ENCODE assay signal across 7 cellular contexts in the genomic region with DNA sequence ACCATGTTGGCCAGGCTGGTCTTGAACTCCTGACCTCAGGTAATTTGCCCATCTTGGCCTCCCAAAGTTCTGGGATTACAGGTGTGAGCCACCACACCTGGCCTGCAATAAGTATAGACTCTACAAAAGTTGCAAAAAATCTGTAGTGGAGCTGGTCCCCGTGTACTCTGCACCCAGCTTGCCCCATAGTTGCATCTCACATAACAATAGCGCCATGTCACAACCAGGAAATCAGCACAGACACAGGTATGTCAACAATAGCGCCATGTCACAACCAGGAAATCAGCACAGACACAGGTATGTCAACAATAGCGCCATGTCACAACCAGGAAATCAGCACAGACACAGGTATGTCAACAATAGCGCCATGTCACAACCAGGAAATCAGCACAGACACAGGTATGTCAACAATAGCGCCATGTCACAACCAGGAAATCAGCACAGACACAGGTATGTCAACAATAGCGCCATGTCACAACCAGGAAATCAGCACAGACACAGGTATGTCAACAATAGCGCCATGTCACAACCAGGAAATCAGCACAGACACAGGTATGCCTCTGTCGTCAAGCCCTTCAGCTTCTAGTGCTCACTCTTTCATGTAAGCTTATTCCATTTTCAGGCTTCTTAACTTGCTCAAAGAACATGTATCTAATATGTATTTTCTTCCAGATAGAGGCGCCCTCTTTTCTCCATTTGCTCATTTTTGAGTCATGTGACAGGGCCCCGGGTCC.
DNase-seq lines count a peak whose midpoint lies in the region; ATAC-seq, FAIRE-seq and TF ChIP-seq lines count a peak whose summit lies in the region.
"Not testable (repeated sequence)": the region's sequence is repeated elsewhere in the genome, so short reads cannot be mapped to it uniquely, and the experiment has no call there.

No MANE protein-coding gene starts in this region.

- not testable (repeated sequence) for TF ChIP-seq POLR2A in HepG2 (IDR thresholded peaks at IDR 0.05; ENCODE audit: insufficient read depth in 1 of 2, low read depth in 2 of 2, low read length in 2 of 2); stomach (IDR thresholded peaks at IDR 0.05)

- not testable (repeated sequence) for H3K27me3 ChIP-seq in astrocyte (ENCODE audit: insufficient read depth, low read length); HepG2 (ENCODE audit: control insufficient read depth in 1 of 2, insufficient read depth in 2 of 2, low read length in 2 of 2); stomach

- not testable (repeated sequence) for TF ChIP-seq EP300 in HepG2 (IDR thresholded peaks at IDR 0.05; ENCODE audit: low read depth in 2 of 2, low read length in 2 of 2); HepG2 (CRISPR knock-in tag; IDR thresholded peaks at IDR 0.05; ENCODE audit: borderline replicate concordance); stomach (IDR thresholded peaks at IDR 0.05)

- H3K4me1 Mint-ChIP-seq in Calu3 (ENCODE audit: low read depth, unreplicated experiment); astrocyte (ENCODE audit: low read depth, unreplicated experiment); endothelial cell (ENCODE audit: unreplicated experiment): not testable (repeated sequence)

- BruUV-seq in Calu3 (replicated peaks; lab: Mats Ljungman, UMichigan); HepG2 (replicated peaks; lab: Mats Ljungman, UMichigan): not testable (repeated sequence)

- peaks cover 14% of the 10 kb centered on the region for H3K9me3 ChIP-seq in astrocyte (ENCODE audit: insufficient read depth, low read depth, low read length)
- H3K9me3 ChIP-seq in HepG2 (ENCODE audit: low read length), result peaks cover 12% of the 10 kb centered on the region
- not testable (repeated sequence) for H3K9me3 ChIP-seq in stomach

- H2AFZ ChIP-seq in astrocyte (ENCODE audit: low read depth, low read length); HepG2 (ENCODE audit: low read length): not testable (repeated sequence)

- not testable (repeated sequence) for ATAC-seq in HepG2

- H3K4me2 ChIP-seq in astrocyte (ENCODE audit: low read length); HepG2 (ENCODE audit: low read depth, low read length): not testable (repeated sequence)

- TF ChIP-seq RAD21 in HepG2 (CRISPR knock-in tag; IDR thresholded peaks at IDR 0.05), result not testable (repeated sequence)

- DNase-seq in Calu3 (peak; percentile 57), LNCaP clone FGC (ENCODE audit: low read depth) (peak; percentile 11), HepG2 (ENCODE audit: low spot score) (peak; percentile 20), mucosa of gallbladder (ENCODE audit: low spot score) (peak; percentile 16)
- not testable (repeated sequence) for DNase-seq in astrocyte (ENCODE audit: low read depth); endothelial cell (ENCODE audit: low spot score); stomach

- intact Hi-C loops in Calu3 (cut with micrococcal nuclease; ENCODE audit: unreplicated experiment); HepG2 (cut with micrococcal nuclease; ENCODE audit: unreplicated experiment); stomach (cut with DNase I; ENCODE audit: low total_unique reads): not testable (repeated sequence)

- not testable (repeated sequence) for H3K27ac ChIP-seq in astrocyte (ENCODE audit: low read depth, low read length); HepG2 (ENCODE audit: extremely low read length, insufficient read depth, low read length)
- H3K27ac ChIP-seq in stomach, result peak overlapping the region in 4 of 5 donors; percentile 49 to 81 (median 56)

- H3K27ac Mint-ChIP-seq in Calu3 (ENCODE audit: unreplicated experiment), result peak overlapping the region; percentile 46
- H3K27ac Mint-ChIP-seq in astrocyte (ENCODE audit: unreplicated experiment), result peak overlapping the region; percentile 8
- H3K27ac Mint-ChIP-seq in endothelial cell (ENCODE audit: unreplicated experiment), result peak overlapping the region; percentile 67

- not testable (repeated sequence) for TF ChIP-seq CTCF in Calu3 (IDR thresholded peaks at IDR 0.05; ENCODE audit: unreplicated experiment); LNCaP clone FGC (IDR thresholded peaks at IDR 0.05; ENCODE audit: control insufficient read depth, extremely low read depth, insufficient read depth); astrocyte (IDR thresholded peaks at IDR 0.05; ENCODE audit: insufficient read depth, low read depth, low read length); endothelial cell (IDR thresholded peaks at IDR 0.05; ENCODE audit: unreplicated experiment); HepG2 (CRISPR knock-in tag; IDR thresholded peaks at IDR 0.05); stomach (IDR thresholded peaks at IDR 0.05)

- in situ Hi-C loops in HepG2 (cut with HindIII; ENCODE audit: extremely low pct_ligation_motif_present, low pct_unique_long_range_greater_than_20kb), result not testable (repeated sequence)

- not testable (repeated sequence) for H3K27me3 Mint-ChIP-seq in Calu3 (ENCODE audit: unreplicated experiment); endothelial cell (ENCODE audit: unreplicated experiment)
- peaks cover 13% of the 10 kb centered on the region for H3K27me3 Mint-ChIP-seq in astrocyte (ENCODE audit: low read depth, unreplicated experiment)

- H3K9me3 Mint-ChIP-seq in Calu3 (ENCODE audit: low read depth, unreplicated experiment); astrocyte (ENCODE audit: unreplicated experiment); endothelial cell (ENCODE audit: unreplicated experiment): not testable (repeated sequence)

- not testable (repeated sequence) for H4K20me1 ChIP-seq in astrocyte (ENCODE audit: insufficient read depth, low read length); HepG2 (ENCODE audit: insufficient read depth, low read length)

- not testable (repeated sequence) for H3K4me1 ChIP-seq in astrocyte (ENCODE audit: insufficient read depth, low read length)
- peaks cover 19% of the 10 kb centered on the region; the same call in 1 of the 2 replicates for H3K4me1 ChIP-seq in HepG2 (ENCODE audit: insufficient read depth, low read length)
- H3K4me1 ChIP-seq in stomach, result peaks cover 6 to 11% (median 7%) of the 10 kb centered on the region in 4 donors

- not testable (repeated sequence) for H3K4me3 ChIP-seq in LNCaP clone FGC (ENCODE audit: low read depth, low read length); astrocyte (ENCODE audit: insufficient read depth, low read depth, low read length); HepG2 (replicated peaks in 1 of 3; ENCODE audit: insufficient read depth in 1 of 3, low read depth in 2 of 3, low read length in 3 of 3); stomach

- not testable (repeated sequence) for H3K36me3 ChIP-seq in astrocyte (ENCODE audit: insufficient read depth, low read length); HepG2 (replicated peaks in 1 of 2; ENCODE audit: control insufficient read depth in 1 of 2, insufficient read depth in 2 of 2, low read length in 2 of 2); stomach

- H3K36me3 Mint-ChIP-seq in Calu3 (ENCODE audit: insufficient read depth, unreplicated experiment); astrocyte (ENCODE audit: low read depth, unreplicated experiment); endothelial cell (ENCODE audit: low read depth, unreplicated experiment): not testable (repeated sequence)

- POLR2A ChIA-PET in HepG2 (lab: Yijun Ruan, JAX), result not testable (repeated sequence)

- not testable (repeated sequence) for H3K4me3 Mint-ChIP-seq in Calu3 (ENCODE audit: low read depth, unreplicated experiment); astrocyte (ENCODE audit: unreplicated experiment); endothelial cell (ENCODE audit: unreplicated experiment)

- FAIRE-seq in astrocyte (lab: Jason Lieb, UNC); HepG2 (lab: Jason Lieb, UNC): not testable (repeated sequence)

- H3K79me2 ChIP-seq in astrocyte (ENCODE audit: insufficient read depth, low read length); HepG2 (ENCODE audit: insufficient read depth, low read length): not testable (repeated sequence)

- CTCF ChIA-PET in Calu3 (lab: Charles Lee), result interaction anchor here (0.5 to 1.0 kb wide), 5 partner anchors 34 to 1377 kb away, joined by 3 to 4 read pairs (median 3); no protein-coding TSS in a partner anchor
- CTCF ChIA-PET in HepG2 (lab: Yijun Ruan, JAX; ENCODE audit: low intra/inter-chr PET ratio, low total read pairs), result not testable (repeated sequence)

- H3K9ac ChIP-seq in astrocyte (ENCODE audit: low read length); HepG2 (ENCODE audit: insufficient read depth, low read depth, low read length): not testable (repeated sequence)

- 35% methylated on average over 7 of the region's 11 CpGs for WGBS in HepG2 (ENCODE audit: low lambda C conversion rate)
- WGBS in stomach, 5 donors, result 34 to 88% (median 49%) methylated on average over 7 to 8 of the region's 11 CpGs

TF ChIP-seq in HepG2, 621 proteins besides CTCF, POLR2A, EP300 and RAD21 (continues in another document):
- peak; percentile 96 for TF ChIP-seq ELF3 (CRISPR knock-in tag; IDR thresholded peaks at IDR 0.05)
- TF ChIP-seq ETV5 (CRISPR knock-in tag; IDR thresholded peaks at IDR 0.05; ENCODE audit: borderline replicate concordance), result peak; percentile 14; the same call in 1 of the 2 replicates
- peak; percentile 26; the same call in 1 of the 2 replicates for TF ChIP-seq MYPOP (CRISPR knock-in tag; IDR thresholded peaks at IDR 0.05)
- TF ChIP-seq RARA (CRISPR knock-in tag; IDR thresholded peaks at IDR 0.05), result peak; percentile 43; the same call in 1 of the 2 replicates
- peak; percentile 10; the same call in 1 of the 2 replicates for TF ChIP-seq CEBPB (IDR thresholded peaks at IDR 0.05; ENCODE audit: borderline replicate concordance, low read depth, low read length)
- 0 out of 2 replicates have a peak, but pooled peaks have one; percentile 24 for TF ChIP-seq MED1 (CRISPR knock-in tag; IDR thresholded peaks at IDR 0.05)

Comparison
In these comparisons a context has a peak if more than half of its experiments do, and no peak if none do; other contexts are left out.
1. H3K27ac Mint-ChIP-seq: peak in every context shown above with its lines; median percentile 67 in endothelial cell; 46 in Calu3; 8 in astrocyte.